Comparison of ENCODE assay signal across 17 cellular contexts in the genomic region with DNA sequence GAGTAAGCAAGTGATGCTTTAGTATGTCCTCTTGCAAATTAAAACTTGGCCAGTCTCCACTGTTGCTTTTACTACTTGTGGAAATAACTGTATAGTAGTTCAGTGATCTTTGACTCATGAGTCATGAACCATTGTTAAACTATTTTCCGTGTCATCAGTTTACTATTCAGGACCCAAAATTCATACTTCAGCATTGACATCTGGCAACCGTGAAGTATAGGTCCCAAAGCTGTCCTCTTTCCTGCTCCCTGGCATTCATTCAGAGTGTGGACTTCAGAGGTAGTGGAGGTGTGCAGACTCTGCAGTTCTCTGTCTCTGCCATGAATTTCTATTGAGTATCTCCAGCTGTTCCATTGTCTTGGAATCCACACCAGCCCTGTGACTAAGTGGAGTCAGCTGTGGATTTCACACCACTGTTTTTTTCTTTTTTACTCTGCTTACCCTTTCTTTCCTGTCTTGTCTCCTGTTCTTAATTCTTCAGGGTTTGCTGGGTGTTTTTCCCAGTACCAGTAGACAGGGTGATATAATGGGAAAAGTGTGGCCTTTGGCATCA. TPM values are rescaled to one million over a fixed set of nuclear protein-coding genes. Genes with fewer than 3 reads are reported as not detected.
DNase-seq lines count a peak whose midpoint lies in the region; ATAC-seq and TF ChIP-seq lines count a peak whose summit lies in the region.
"Had no signal": no experiment of that assay in that cellular context is flagged by ENCODE, and none has a peak within 500 bp of the region (broad histone marks: within the 10 kb centered on the region; RNA-seq: fewer than 3 reads in every experiment).

No MANE protein-coding gene starts in this region.

- H4K20me1 ChIP-seq in PC-3 (ENCODE audit: low read length) = no peaks in the 10 kb centered on the region

- no peak for TF ChIP-seq CTCF in PC-3 (conservative IDR thresholded peaks at IDR 0.05; ENCODE audit: low read depth, low read length)
- TF ChIP-seq CTCF in epithelial cell of esophagus (IDR thresholded peaks at IDR 0.05; ENCODE audit: insufficient read depth, low read depth, low read length, missing control alignments) = no peak

- peak overlapping the region in 1 of 2 donors; percentile 11 for H3K27ac Mint-ChIP-seq in activated naive CD4-positive, alpha-beta T cell treated with anti-CD3 and anti-CD28 coated beads, Interleukin-2, amount 50 U/mL, for 72 hours
- no peak overlapping the region for H3K27ac Mint-ChIP-seq in activated CD4-positive, alpha-beta memory T cell treated with anti-CD3 and anti-CD28 coated beads for 36 hours
- H3K27ac Mint-ChIP-seq: activated T-cell treated with anti-CD3 and anti-CD28 coated beads, Interleukin-2, amount 50 U/mL, for 72 hours had no signal

- no peaks in the 10 kb centered on the region for H3K36me3 ChIP-seq in PC-3 (ENCODE audit: low read depth, low read length)
- H3K36me3 ChIP-seq: cardiac muscle cell, heart left ventricle, sigmoid colon, uterus had no signal

- H3K36me3 Mint-ChIP-seq in activated naive CD4-positive, alpha-beta T cell treated with anti-CD3 and anti-CD28 coated beads, Interleukin-2, amount 50 U/mL, for 72 hours = peaks cover 0 to 3% of the 10 kb centered on the region in 2 donors
- peaks cover 11% of the 10 kb centered on the region for H3K36me3 Mint-ChIP-seq in activated CD4-positive, alpha-beta memory T cell treated with anti-CD3 and anti-CD28 coated beads for 36 hours

- peaks cover 2% of the 10 kb centered on the region in 2 donors for H3K9me3 Mint-ChIP-seq in activated naive CD4-positive, alpha-beta T cell treated with anti-CD3 and anti-CD28 coated beads, Interleukin-2, amount 50 U/mL, for 72 hours
- peaks cover 11% of the 10 kb centered on the region for H3K9me3 Mint-ChIP-seq in activated CD4-positive, alpha-beta memory T cell treated with anti-CD3 and anti-CD28 coated beads for 36 hours

- no peaks in the 10 kb centered on the region for H3K9me3 ChIP-seq in PC-3 (ENCODE audit: low read length)
- H3K9me3 ChIP-seq: sigmoid colon, uterus had no signal

- H3K79me2 ChIP-seq in PC-3 (ENCODE audit: low read length) = no peaks in the 10 kb centered on the region

- no peak overlapping the region for H3K4me2 ChIP-seq in PC-3 (ENCODE audit: low read length)

- no peak overlapping the region for H3K27ac ChIP-seq in PC-3 (ENCODE audit: low read length)
- H3K27ac ChIP-seq: C4-2B, cardiac muscle cell, heart left ventricle, uterus had no signal

- no TSS peak for BruUV-seq in PC-3 (replicated peaks; lab: Mats Ljungman, UMichigan)

- no peaks in the 10 kb centered on the region for H3K9me2 ChIP-seq in PC-3 (replicated peaks; ENCODE audit: low read length)

- H3K4me1 ChIP-seq in PC-3 (ENCODE audit: insufficient read depth, low read length) = peaks cover 9% of the 10 kb centered on the region

- ATAC-seq in PC-3 = peak; percentile 56
- no peak for ATAC-seq in activated naive CD4-positive, alpha-beta T cell treated with anti-CD3 and anti-CD28 coated beads, Interleukin-2, amount 50 U/mL, for 72 hours
- ATAC-seq: activated T-cell treated with anti-CD3 and anti-CD28 coated beads, Interleukin-2, amount 50 U/mL, for 72 hours had no signal

- H3K27me3 Mint-ChIP-seq in activated CD4-positive, alpha-beta memory T cell treated with anti-CD3 and anti-CD28 coated beads for 36 hours = no peaks in the 10 kb centered on the region

- peaks cover 17% of the 10 kb centered on the region for H3K4me1 Mint-ChIP-seq in activated CD4-positive, alpha-beta memory T cell treated with anti-CD3 and anti-CD28 coated beads for 36 hours (ENCODE audit: low read depth)

- H2AFZ ChIP-seq in PC-3 (ENCODE audit: low read length) = no peak overlapping the region

- no peak overlapping the region for H3K4me3 Mint-ChIP-seq in activated CD4-positive, alpha-beta memory T cell treated with anti-CD3 and anti-CD28 coated beads for 36 hours
- H3K4me3 Mint-ChIP-seq: activated T-cell treated with anti-CD3 and anti-CD28 coated beads, Interleukin-2, amount 50 U/mL, for 72 hours had no signal

- POLR2A ChIA-PET in PC-3 (lab: Charles Lee; ENCODE audit: unreplicated experiment) = no interaction called here
- POLR2A ChIA-PET in activated CD4-positive, alpha-beta memory T cell treated with anti-CD3 and anti-CD28 coated beads for 36 hours (lab: Charles Lee) = no interaction called here

- DNase-seq in Daoy (ENCODE audit: low read depth) (peak; percentile 11), PC-3 (peak; percentile 56), epithelial cell of esophagus (ENCODE audit: low read depth) (peak; percentile 7), lung microvascular endothelial cell (ENCODE audit: low read depth in 2 of 2) (peak; percentile 74 to 87), MV-4-11 (lab: John Stamatoyannopoulos, UW) (no peak), H4 (ENCODE audit: low spot score) (no peak)
- no peak for DNase-seq in activated naive CD4-positive, alpha-beta T cell treated with anti-CD3 and anti-CD28 coated beads, Interleukin-2, amount 50 U/mL, for 72 hours (ENCODE audit: low spot score in 2 of 2)
- no peak for DNase-seq in activated CD4-positive, alpha-beta memory T cell treated with anti-CD3 and anti-CD28 coated beads for 36 hours
- DNase-seq: activated T-cell treated with anti-CD3 and anti-CD28 coated beads, Interleukin-2, amount 50 U/mL, for 72 hours; H7; heart left ventricle; KBM-7; NCI-H2081 treated with DMSO at 0.1 percent for 48 hours; sigmoid colon; uterus had no signal

- H3F3A ChIP-seq in PC-3 (ENCODE audit: low read length, unreplicated experiment) = no peaks in the 10 kb centered on the region

- H3K4me3 ChIP-seq in PC-3 (ENCODE audit: low read length) (no peak overlapping the region), epithelial cell of esophagus (ENCODE audit: low read length) (no peak overlapping the region)
- H3K4me3 ChIP-seq: cardiac muscle cell, heart left ventricle, sigmoid colon, uterus had no signal

- intact Hi-C loops in PC-3 (cut with micrococcal nuclease) = no loop called here
- intact Hi-C loops in activated CD4-positive, alpha-beta memory T cell treated with anti-CD3 and anti-CD28 coated beads for 36 hours (cut with micrococcal nuclease) = no loop called here

- no peaks in the 10 kb centered on the region for H3K27me3 ChIP-seq in PC-3 (ENCODE audit: low read length)
- H3K27me3 ChIP-seq: cardiac muscle cell, heart left ventricle, sigmoid colon, uterus had no signal

- CTCF ChIA-PET in PC-3 (lab: Charles Lee) = no interaction called here
- CTCF ChIA-PET in activated CD4-positive, alpha-beta memory T cell treated with anti-CD3 and anti-CD28 coated beads for 36 hours (lab: Charles Lee) = interaction anchor here (1.4 to 2.2 kb wide), 3 partner anchors 32 to 196 kb away, joined by 4 to 7 read pairs (median 6); no protein-coding TSS in a partner anchor

- H3K9ac ChIP-seq in PC-3 (ENCODE audit: low read length) = no peak overlapping the region

RNA-seq across cellular contexts. Expression of gene TDRD7, which starts 7.5 kb away (rescaled TPM):
- 9.9 and 12.8 TPM in 2 replicates for total RNA-seq in Daoy (2014; rRNA removed; shearing (Covaris generic))
- 4.2 and 4.3 TPM in 2 replicates for total RNA-seq in PC-3 (2014; rRNA removed)
- 10.9 and 11.3 TPM in 2 replicates for total RNA-seq in lung microvascular endothelial cell
- total RNA-seq in H4 (2014; rRNA removed; shearing (Covaris generic)) = 15.8 and 19.2 TPM in 2 replicates
- total RNA-seq in activated naive CD4-positive, alpha-beta T cell treated with anti-CD3 and anti-CD28 coated beads, Interleukin-2, amount 50 U/mL, for 72 hours = 10 to 100 TPM in 1 of 2 donors, 1 to 10 TPM in 1; 5.0 to 12.2 TPM
- 10 to 100 TPM; 12.3 to 12.5 TPM for total RNA-seq in activated CD4-positive, alpha-beta memory T cell treated with anti-CD3 and anti-CD28 coated beads for 36 hours

Comparison
In these comparisons a context has a peak if more than half of its experiments do, and no peak if none do; other contexts are left out.
1. DNase-seq: peak in Daoy (single experiment), PC-3 (single experiment), epithelial cell of esophagus (single experiment) and lung microvascular endothelial cell (2 of 2); none in MV-4-11 (single experiment), H4 (single experiment), activated naive CD4-positive, alpha-beta T cell treated with anti-CD3 and anti-CD28 coated beads, Interleukin-2, amount 50 U/mL, for 72 hours (0 of 2) and activated CD4-positive, alpha-beta memory T cell treated with anti-CD3 and anti-CD28 coated beads for 36 hours (single experiment).